ENCODE assay signal across 19 cellular contexts in genomic region chr17:17870292-17870691, GRCh38. TPM values are rescaled to one million over a fixed set of nuclear protein-coding genes. Genes with fewer than 3 reads are reported as not detected.
A peak's percentile ranks its signal among the peaks of the same experiment; 100 is the strongest.
DNase-seq lines count a peak whose midpoint lies in the region; ATAC-seq and TF ChIP-seq lines count a peak whose summit lies in the region.
"Had no signal": no experiment of that assay in that cellular context is flagged by ENCODE, and none has a peak within 500 bp of the region (broad histone marks: within the 10 kb centered on the region; RNA-seq: fewer than 3 reads in every experiment).

No MANE protein-coding gene starts in this region.

- TF ChIP-seq POLR2A in HCT116 (IDR thresholded peaks at IDR 0.05; ENCODE audit: borderline replicate concordance, extremely low read depth, insufficient read depth, insufficient read length), result no peak

- intact Hi-C loops in HCT116 (cut with micrococcal nuclease), result no loop called here

- H4K20me1 ChIP-seq in HCT116 (ENCODE audit: insufficient read depth), result no peaks in the 10 kb centered on the region

- peak; percentile 11 to 25 (median 24); a peak in 3 of 6 replicates for TF ChIP-seq CTCF in HCT116 (IDR thresholded peaks at IDR 0.05 in 2 of 3, conservative IDR thresholded peaks at IDR 0.05 in 1 of 3; ENCODE audit: borderline replicate concordance in 1 of 3, insufficient read depth in 1 of 3, low read depth in 2 of 3, low read length in 2 of 3)
- TF ChIP-seq CTCF in astrocyte of the cerebellum (IDR thresholded peaks at IDR 0.05; ENCODE audit: low read depth, low read length, missing control alignments), result peak; percentile 9
- TF ChIP-seq CTCF in neural crest cell (conservative IDR thresholded peaks at IDR 0.05), result no peak
- TF ChIP-seq CTCF in omental fat pad (IDR thresholded peaks at IDR 0.05), result no peak

- H3K9ac ChIP-seq in HCT116 (ENCODE audit: low read length), result no peak overlapping the region
- H3K9ac ChIP-seq: KMS-11 had no signal

- no peak overlapping the region for H2AFZ ChIP-seq in HCT116 (ENCODE audit: low read depth, low read length, poor library complexity, severe bottlenecking)

- H3K79me2 ChIP-seq in HCT116 (ENCODE audit: insufficient read depth, low read length), result no peaks in the 10 kb centered on the region

- H3K27me3 Mint-ChIP-seq in neural crest cell (ENCODE audit: low read depth), result no peaks in the 10 kb centered on the region

- H3K4me1 ChIP-seq in HCT116 (ENCODE audit: control insufficient read depth in 1 of 2, insufficient read depth in 2 of 2, low read length in 2 of 2), result peaks cover 0 to 13% of the 10 kb centered on the region in 2 experiments; a peak in 1 of 4 replicates

- no peaks in the 10 kb centered on the region for H3K9me2 ChIP-seq in HCT116 (ENCODE audit: insufficient read depth)

- in situ Hi-C loops in astrocyte of the cerebellum (cut with HindIII; ENCODE audit: low sequenced_read_pairs), result no loop called here

- H3K27me3 ChIP-seq in HCT116 (ENCODE audit: insufficient read depth, low read length), result no peaks in the 10 kb centered on the region
- H3K27me3 ChIP-seq: stomach had no signal

- BruUV-seq in HCT116 (replicated peaks; lab: Mats Ljungman, UMichigan), result no TSS peak

- H3K4me3 Mint-ChIP-seq in neural crest cell, result no peak overlapping the region

- 0 out of 4 replicates have a peak, but pooled peaks cover 0 to 2% of the 10 kb centered on the region in 2 experiments for H3K36me3 ChIP-seq in HCT116 (ENCODE audit: control insufficient read depth in 1 of 2, insufficient read depth in 2 of 2, low read length in 2 of 2)

- no peaks in the 10 kb centered on the region for H3K36me3 Mint-ChIP-seq in neural crest cell (ENCODE audit: low read depth)

- no peak overlapping the region for H3K4me2 ChIP-seq in HCT116 (ENCODE audit: low read length)
- H3K4me2 ChIP-seq: KMS-11 had no signal

- peak overlapping the region; percentile 39 for H3K27ac Mint-ChIP-seq in neural crest cell (ENCODE audit: unreplicated experiment)

- POLR2A ChIA-PET in HCT116 (lab: Charles Lee), result no interaction called here

- no peak overlapping the region for H3K4me3 ChIP-seq in HCT116 (replicated peaks in 1 of 2; ENCODE audit: low read depth in 1 of 2, low read length in 2 of 2)
- no peak overlapping the region for H3K4me3 ChIP-seq in astrocyte of the cerebellum (ENCODE audit: low read depth, low read length)
- H3K4me3 ChIP-seq: stomach had no signal

- peak; percentile 74 for ATAC-seq in HCT116
- no peak for ATAC-seq in GM18498 (IDR thresholded peaks at IDR 0.05; ENCODE audit: unreplicated experiment)
- ATAC-seq in omental fat pad (ENCODE audit: low FRiP score), result no peak

- RAD21 ChIA-PET in HCT116 (lab: Charles Lee; ENCODE audit: low non-redundant PET in 1 of 2, low total read pairs in 2 of 2, uncharacterized antibody in 2 of 2, unreplicated experiment in 2 of 2), result no interaction called here

- no peak overlapping the region for H3K27ac ChIP-seq in HCT116 (ENCODE audit: low read depth, low read length)
- H3K27ac ChIP-seq: KMS-11 had no signal

- H3K4me1 Mint-ChIP-seq in neural crest cell, result peaks cover 46% of the 10 kb centered on the region

- no peaks in the 10 kb centered on the region for H3K9me3 ChIP-seq in HCT116 (ENCODE audit: control insufficient read depth in 1 of 2, insufficient read depth in 1 of 2, low read depth in 1 of 2, low read length in 2 of 2)
- H3K9me3 ChIP-seq: stomach had no signal

- no peaks in the 10 kb centered on the region for H3K9me3 Mint-ChIP-seq in neural crest cell

- TF ChIP-seq RAD21 in HCT116 (IDR thresholded peaks at IDR 0.05; ENCODE audit: low read depth), result peak; percentile 34; the same call in 1 of the 2 replicates

- CTCF ChIA-PET in HCT116 (lab: Charles Lee), result interaction anchor here (1.0 to 1.5 kb wide), 2 partner anchors 49 to 164 kb away, joined by 3 to 4 read pairs; no protein-coding TSS in a partner anchor

- peak; percentile 38 for DNase-seq in NCI-H82 (lab: John Stamatoyannopoulos, UW)
- DNase-seq in NCI-H82 treated with DMSO at 0.1 percent for 48 hours (lab: John Stamatoyannopoulos, UW; ENCODE audit: unreplicated experiment), result no peak
- DNase-seq in HCT116 (ENCODE audit: low read depth, low spot score), result no peak
- no peak for DNase-seq in astrocyte of the cerebellum (ENCODE audit: low read depth)
- DNase-seq in neural crest cell (ENCODE audit: low read depth, low spot score), result no peak
- no peak for DNase-seq in SKM-1 (lab: John Stamatoyannopoulos, UW; ENCODE audit: unreplicated experiment)
- DNase-seq in omental fat pad (ENCODE audit: low spot score), result no peak
- DNase-seq: activated CD4-positive, CD25-positive, alpha-beta regulatory T cell; amygdala; cerebellar nuclear complex; DMS153; NCI-H1105 treated with DMSO at 0.1 percent for 48 hours; NCI-H345; occipital lobe; SHP77 treated with DMSO at 0.1 percent for 48 hours; stimulated activated CD4-positive, alpha-beta T cell treated with anti-CD3 and anti-CD28 coated beads, Interleukin-1b, Interleukin-23, amount 100 ng/mL, for 48 hours; stomach had no signal

TF ChIP-seq in HCT116, 20 proteins besides CTCF, POLR2A, EP300 and RAD21:
- TF ChIP-seq ZNF274 (IDR thresholded peaks at IDR 0.05; ENCODE audit: low read depth, low read length), result no peak
- no peak for TF ChIP-seq SIN3A (IDR thresholded peaks at IDR 0.05; ENCODE audit: low read depth)
- TF ChIP-seq MAX (IDR thresholded peaks at IDR 0.05), result no peak
- TF ChIP-seq EZH2phosphoT487 (IDR thresholded peaks at IDR 0.05; ENCODE audit: borderline replicate concordance), result no peak
- no peak for TF ChIP-seq CEBPB (IDR thresholded peaks at IDR 0.05; ENCODE audit: low read depth)
- no peak for TF ChIP-seq EZH2 (IDR thresholded peaks at IDR 0.05)
- TF ChIP-seq REST (IDR thresholded peaks at IDR 0.05; ENCODE audit: low read depth), result no peak
TF ChIP-seq in HCT116: peak in this region for 0.

RNA-seq across cellular contexts. Expression of gene SREBF1, which starts 33.5 kb away (rescaled TPM):
- total RNA-seq in HCT116 (2021; ENCODE audit: unreplicated experiment) (298 TPM), neural crest cell (128 and 132 TPM in 2 replicates), omental fat pad (100 to 1,000 TPM in 1 of 4 donors, 10 to 100 TPM in 3; 18.5 to 118 (median 31.2) TPM)
- polyA plus RNA-seq in HCT116 (2012), result 252 and 301 TPM in 2 replicates

Comparison
In these comparisons a context has a peak if more than half of its experiments do, and no peak if none do; other contexts are left out.
1. CTCF ChIP-seq: peak in HCT116 (3 of 3) and astrocyte of the cerebellum (single experiment); none in neural crest cell (single experiment) and omental fat pad (0 of 3).